In genomic region chr12:84842406-84843013, GRCh38 we compare ENCODE assay signal across 8 cellular contexts.
A peak's percentile ranks its signal among the peaks of the same experiment; 100 is the strongest.
DNase-seq lines count a peak whose midpoint lies in the region; ATAC-seq, FAIRE-seq and TF ChIP-seq lines count a peak whose summit lies in the region.

No MANE protein-coding gene starts in this region.

- no TSS peak for BruUV-seq in endothelial cell of umbilical vein (replicated peaks; lab: Mats Ljungman, UMichigan)

- TF ChIP-seq CTCF in endothelial cell of umbilical vein (IDR thresholded peaks at IDR 0.05; ENCODE audit: extremely low read depth in 1 of 2, insufficient read depth in 1 of 2, low read depth in 1 of 2, low read length in 2 of 2) = peak; percentile 38 to 45
- peak in 2 of 4 donors; percentile 28 to 45 for TF ChIP-seq CTCF in pancreas (IDR thresholded peaks at IDR 0.05)

- H3K27me3 ChIP-seq in endothelial cell of umbilical vein (ENCODE audit: control insufficient read depth in 2 of 2, insufficient read depth in 2 of 2, low read length in 2 of 2) (no peaks in the 10 kb centered on the region), pancreas (peaks cover 0 to 1% (median 0%) of the 10 kb centered on the region in 4 donors)

- no peaks in the 10 kb centered on the region for H3K36me3 ChIP-seq in endothelial cell of umbilical vein (ENCODE audit: control insufficient read depth in 2 of 2, extremely low read depth in 1 of 2, insufficient read depth in 2 of 2, low read length in 2 of 2)
- no peaks in the 10 kb centered on the region for H3K36me3 ChIP-seq in pancreas

- no peak overlapping the region for H2AFZ ChIP-seq in endothelial cell of umbilical vein (ENCODE audit: low read depth, low read length)

- dilution Hi-C loops in endothelial cell of umbilical vein (cut with MboI; ENCODE audit: extremely low pct_ligation_motif_present, low sequenced_read_pairs) = no loop called here

- ATAC-seq in GM21528 (IDR thresholded peaks at IDR 0.05; ENCODE audit: low FRiP score, unreplicated experiment) (peak; percentile 66), pancreas (peak in 1 of 4 donors; percentile 39)

- no peak overlapping the region for H3K9ac ChIP-seq in endothelial cell of umbilical vein (replicated peaks; ENCODE audit: extremely low read depth, insufficient read depth, low read length)

- CTCF ChIA-PET in endothelial cell of umbilical vein (lab: Charles Lee) = interaction anchor here (0.7 to 3.3 kb wide), 19 partner anchors 9 to 1016 kb away, joined by 3 to 17 read pairs (median 5); no protein-coding TSS in a partner anchor

- H3K27ac ChIP-seq in endothelial cell of umbilical vein (ENCODE audit: insufficient read depth, low read depth, low read length) = no peak overlapping the region
- no peak overlapping the region for H3K27ac ChIP-seq in pancreas

- no peaks in the 10 kb centered on the region for H3K79me2 ChIP-seq in endothelial cell of umbilical vein (ENCODE audit: control insufficient read depth, insufficient read depth, low read length)

- 86 to 88% methylated on average over 2 of the region's 2 CpGs for WGBS in pancreas, 2 donors

- H3K4me3 ChIP-seq in endothelial cell of umbilical vein (replicated peaks in 1 of 3; ENCODE audit: insufficient read depth in 1 of 3, low read depth in 1 of 3, low read length in 3 of 3) = no peak overlapping the region
- H3K4me3 ChIP-seq in pancreas = no peak overlapping the region

- H3K9me3 ChIP-seq in endothelial cell of umbilical vein (replicated peaks; ENCODE audit: control insufficient read depth, insufficient read depth, low read length) (no peaks in the 10 kb centered on the region), pancreas (no peaks in the 10 kb centered on the region)

- intact Hi-C loops in endothelial cell of umbilical vein (cut with micrococcal nuclease) (loop anchor here (5.0 to 10.0 kb wide), 2 partner anchors 1015 to 1838 kb away; no protein-coding TSS in a partner anchor), pancreas (cut with DNase I) (no loop called here)

- FAIRE-seq in endothelial cell of umbilical vein (lab: Jason Lieb, UNC) (peak; percentile 81), pancreas (lab: Jason Lieb, UNC) (peak; percentile 90)

- no peaks in the 10 kb centered on the region for H3K9me1 ChIP-seq in endothelial cell of umbilical vein (replicated peaks; ENCODE audit: control insufficient read depth, extremely low read depth, insufficient read depth, low read length)

- H3K4me1 ChIP-seq in endothelial cell of umbilical vein (ENCODE audit: control insufficient read depth, extremely low read depth, insufficient read depth, low read length) = no peaks in the 10 kb centered on the region
- H3K4me1 ChIP-seq in pancreas = no peaks in the 10 kb centered on the region

- TF ChIP-seq POLR2A in endothelial cell of umbilical vein (IDR thresholded peaks at IDR 0.05; ENCODE audit: low read depth, low read length) = no peak

- DNase-seq in Daoy (ENCODE audit: low read depth) = peak; percentile 15
- DNase-seq in HT1080 (ENCODE audit: low read depth) = peak; percentile 27
- peak; percentile 63 for DNase-seq in OCI-M1 (lab: John Stamatoyannopoulos, UW)
- DNase-seq in endothelial cell of umbilical vein (ENCODE audit: low read depth, low spot score) = peak; percentile 55
- DNase-seq in pancreas = no peak
- no peak for DNase-seq in activated CD4-positive, alpha-beta T cell treated with anti-CD3 and anti-CD28 coated beads for 1 hour
- no peak for DNase-seq in CD1c-positive myeloid dendritic cell (ENCODE audit: extremely low spot score)

- POLR2A ChIA-PET in endothelial cell of umbilical vein (lab: Charles Lee) = interaction anchor here (0.6 kb wide), 1 partner anchor 1566 kb away, joined by 4 read pairs; no protein-coding TSS in a partner anchor

- H4K20me1 ChIP-seq in endothelial cell of umbilical vein (replicated peaks; ENCODE audit: control insufficient read depth, extremely low read depth, insufficient read depth, low read length) = no peaks in the 10 kb centered on the region

- no peak overlapping the region for H3K4me2 ChIP-seq in endothelial cell of umbilical vein (ENCODE audit: insufficient read depth, low read length)

TF ChIP-seq in endothelial cell of umbilical vein, 7 proteins besides CTCF, POLR2A, EP300 and RAD21:
- TF ChIP-seq GATA2 (IDR thresholded peaks at IDR 0.05; ENCODE audit: insufficient read depth, insufficient read length, low read depth, low read length) (no peak), POLR2AphosphoS5 (IDR thresholded peaks at IDR 0.05; ENCODE audit: insufficient read depth, low read depth, low read length) (no peak), JUN (IDR thresholded peaks at IDR 0.05; ENCODE audit: borderline replicate concordance, insufficient read depth, insufficient read length, low read depth) (no peak), MAX (IDR thresholded peaks at IDR 0.05; ENCODE audit: insufficient read depth, insufficient read length) (no peak), EZH2 (IDR thresholded peaks at IDR 0.05; ENCODE audit: borderline replicate concordance, low read depth, low read length, severe bottlenecking) (no peak), MYC (IDR thresholded peaks at IDR 0.05; ENCODE audit: low read depth, low read length) (no peak), FOS (IDR thresholded peaks at IDR 0.05; ENCODE audit: borderline replicate concordance, insufficient read depth, low read length) (no peak)

Comparison
In these comparisons a context has a peak if more than half of its experiments do, and no peak if none do; other contexts are left out.
1. DNase-seq: peak in Daoy (single experiment), HT1080 (single experiment), OCI-M1 (single experiment) and endothelial cell of umbilical vein (single experiment); none in pancreas (0 of 6), activated CD4-positive, alpha-beta T cell treated with anti-CD3 and anti-CD28 coated beads for 1 hour (single experiment) and CD1c-positive myeloid dendritic cell (single experiment).